8 cellular contexts compared by ENCODE assay signal in genomic region chrX:84188320-84188834, GRCh38. TPM values are rescaled to one million over a fixed set of nuclear protein-coding genes. Genes with fewer than 3 reads are reported as not detected.
DNase-seq lines count a peak whose midpoint lies in the region; ATAC-seq and TF ChIP-seq lines count a peak whose summit lies in the region.

No MANE protein-coding gene starts in this region.

- in situ Hi-C loops in T47D (cut with HindIII; ENCODE audit: low pct_unique_long_range_greater_than_20kb, low sequenced_read_pairs), result no loop called here

- H3K4me3 Mint-ChIP-seq in MCF 10A (ENCODE audit: unreplicated experiment), result no peak overlapping the region
- peak overlapping the region; percentile 92 for H3K4me3 Mint-ChIP-seq in endothelial cell (ENCODE audit: unreplicated experiment)

- H3K36me3 Mint-ChIP-seq in MCF 10A (ENCODE audit: insufficient read depth, unreplicated experiment) (no peaks in the 10 kb centered on the region), endothelial cell (ENCODE audit: low read depth, unreplicated experiment) (no peaks in the 10 kb centered on the region)

- H3K4me1 ChIP-seq in PC-3 (ENCODE audit: insufficient read depth, low read length) (peaks cover 14% of the 10 kb centered on the region; the same call in 1 of the 2 replicates), mesodermal cell (ENCODE audit: control insufficient read depth, insufficient read depth, low read length, poor library complexity, severe bottlenecking) (no peaks in the 10 kb centered on the region), upper lobe of right lung (no peaks in the 10 kb centered on the region)

- intact Hi-C loops in MCF 10A (cut with micrococcal nuclease), result no loop called here
- intact Hi-C loops in PC-3 (cut with micrococcal nuclease), result loop anchor here (5.0 to 10.0 kb wide), 3 partner anchors 91 to 416 kb away; no protein-coding TSS in a partner anchor
- intact Hi-C loops in upper lobe of right lung (cut with DNase I), result no loop called here

- H3K27ac ChIP-seq in PC-3 (ENCODE audit: low read length) (no peak overlapping the region), mesodermal cell (ENCODE audit: low read depth, low read length, severe bottlenecking) (no peak overlapping the region), upper lobe of right lung (no peak overlapping the region)

- BruUV-seq in MCF 10A (replicated peaks; lab: Mats Ljungman, UMichigan) (no TSS peak), PC-3 (replicated peaks; lab: Mats Ljungman, UMichigan) (TSS peak; percentile 13)

- peak overlapping the region; percentile 99 for H2AFZ ChIP-seq in PC-3 (ENCODE audit: low read length)

- H3F3A ChIP-seq in PC-3 (ENCODE audit: low read length, unreplicated experiment), result no peaks in the 10 kb centered on the region

- H3K27me3 Mint-ChIP-seq in MCF 10A (ENCODE audit: insufficient read depth, unreplicated experiment) (no peaks in the 10 kb centered on the region), endothelial cell (ENCODE audit: unreplicated experiment) (no peaks in the 10 kb centered on the region)

- no peaks in the 10 kb centered on the region for H3K27me3 ChIP-seq in PC-3 (ENCODE audit: low read length)
- H3K27me3 ChIP-seq in upper lobe of right lung, result no peaks in the 10 kb centered on the region

- ATAC-seq in HG03280 (IDR thresholded peaks at IDR 0.05; ENCODE audit: unreplicated experiment) (peak; percentile 63), PC-3 (peak; percentile 68), upper lobe of right lung (peak; percentile 78)

- H3K4me2 ChIP-seq in PC-3 (ENCODE audit: low read length), result peak overlapping the region; percentile 92

- no peaks in the 10 kb centered on the region for H3K9me3 ChIP-seq in PC-3 (ENCODE audit: low read length)
- no peaks in the 10 kb centered on the region for H3K9me3 ChIP-seq in mesodermal cell (ENCODE audit: control insufficient read depth, low read length)
- H3K9me3 ChIP-seq in upper lobe of right lung, result no peaks in the 10 kb centered on the region

- H3K9me3 Mint-ChIP-seq in MCF 10A (ENCODE audit: unreplicated experiment), result peaks cover 11% of the 10 kb centered on the region
- no peaks in the 10 kb centered on the region for H3K9me3 Mint-ChIP-seq in endothelial cell (ENCODE audit: unreplicated experiment)

- DNase-seq in T47D (ENCODE audit: low read depth in 1 of 2, low spot score in 1 of 2) (peak; percentile 47 to 55), MCF 10A (ENCODE audit: unreplicated experiment) (no peak), PC-3 (peak; percentile 61), endothelial cell (ENCODE audit: low spot score) (peak; percentile 53), upper lobe of right lung (peak; percentile 76), NOMO-1 (lab: John Stamatoyannopoulos, UW; ENCODE audit: unreplicated experiment in 2 of 2) (no peak)

- POLR2A ChIA-PET in MCF 10A (lab: Yijun Ruan, JAX), result no interaction called here
- POLR2A ChIA-PET in PC-3 (lab: Charles Lee; ENCODE audit: unreplicated experiment), result interaction anchor here (0.5 to 0.7 kb wide), 3 partner anchors 69 to 417 kb away, joined by 5 to 6 read pairs (median 5); no protein-coding TSS in a partner anchor

- H3K4me3 ChIP-seq in PC-3 (ENCODE audit: low read length) (peak overlapping the region; percentile 88), mesodermal cell (ENCODE audit: extremely low read depth, insufficient read depth, low read length, poor library complexity, severe bottlenecking) (peak overlapping the region; percentile 53), upper lobe of right lung (peak overlapping the region; percentile 53)

- H3K36me3 ChIP-seq in PC-3 (ENCODE audit: low read depth, low read length) (no peaks in the 10 kb centered on the region), mesodermal cell (ENCODE audit: control insufficient read depth, insufficient read depth, low read length) (no peaks in the 10 kb centered on the region), upper lobe of right lung (no peaks in the 10 kb centered on the region)

- no CpG with 5 or more reads among the region's 19 CpGs for WGBS in mesodermal cell (ENCODE audit: insufficient coverage in 2 of 2), 2 experiments

- H3K4me1 Mint-ChIP-seq in MCF 10A (ENCODE audit: insufficient read depth, unreplicated experiment), result no peaks in the 10 kb centered on the region
- peaks cover 4% of the 10 kb centered on the region for H3K4me1 Mint-ChIP-seq in endothelial cell (ENCODE audit: unreplicated experiment)

- peaks cover 32% of the 10 kb centered on the region for H3K79me2 ChIP-seq in PC-3 (ENCODE audit: low read length)

- TF ChIP-seq CTCF in MCF 10A (IDR thresholded peaks at IDR 0.05; ENCODE audit: unreplicated experiment) (no peak), PC-3 (conservative IDR thresholded peaks at IDR 0.05; ENCODE audit: low read depth, low read length) (no peak), endothelial cell (IDR thresholded peaks at IDR 0.05; ENCODE audit: unreplicated experiment) (no peak), upper lobe of right lung (IDR thresholded peaks at IDR 0.05) (no peak)

- no peaks in the 10 kb centered on the region for H4K20me1 ChIP-seq in PC-3 (ENCODE audit: low read length)

- peak overlapping the region; percentile 66 for H3K9ac ChIP-seq in PC-3 (ENCODE audit: low read length)

- H3K9me2 ChIP-seq in PC-3 (replicated peaks; ENCODE audit: low read length), result no peaks in the 10 kb centered on the region

- CTCF ChIA-PET in MCF 10A (lab: Yijun Ruan, JAX), result no interaction called here
- CTCF ChIA-PET in PC-3 (lab: Charles Lee), result no interaction called here

- H3K27ac Mint-ChIP-seq in MCF 10A (ENCODE audit: low read depth, unreplicated experiment) (no peak overlapping the region), endothelial cell (ENCODE audit: unreplicated experiment) (no peak overlapping the region)

RNA-seq across cellular contexts. Expression of gene RPS6KA6, which starts 0.4 kb away (rescaled TPM):
- total RNA-seq in MCF 10A (2022), result not detected in 2 replicates
- 3.6 and 4.7 TPM in 2 replicates for total RNA-seq in PC-3 (2014; rRNA removed)
- 7.4 TPM for total RNA-seq in endothelial cell (ENCODE audit: unreplicated experiment)
- polyA plus RNA-seq in mesodermal cell (2013, experiment 1 of 2), result 3.7 TPM
- polyA plus RNA-seq in mesodermal cell (2013, experiment 2 of 2), result 3.7 TPM
- 2.4 TPM for total RNA-seq in upper lobe of right lung

Comparison
In these comparisons a context has a peak if more than half of its experiments do, and no peak if none do; other contexts are left out.
1. DNase-seq: peak in T47D (2 of 2), PC-3 (single experiment), endothelial cell (single experiment) and upper lobe of right lung (single experiment); none in MCF 10A (single experiment) and NOMO-1 (0 of 2).
2. Peak in every context shown above with its lines, with median percentiles within 50 percentile points of each other: ATAC-seq and H3K4me3 ChIP-seq.